23 cellular contexts compared by ENCODE assay signal in the genomic region with DNA sequence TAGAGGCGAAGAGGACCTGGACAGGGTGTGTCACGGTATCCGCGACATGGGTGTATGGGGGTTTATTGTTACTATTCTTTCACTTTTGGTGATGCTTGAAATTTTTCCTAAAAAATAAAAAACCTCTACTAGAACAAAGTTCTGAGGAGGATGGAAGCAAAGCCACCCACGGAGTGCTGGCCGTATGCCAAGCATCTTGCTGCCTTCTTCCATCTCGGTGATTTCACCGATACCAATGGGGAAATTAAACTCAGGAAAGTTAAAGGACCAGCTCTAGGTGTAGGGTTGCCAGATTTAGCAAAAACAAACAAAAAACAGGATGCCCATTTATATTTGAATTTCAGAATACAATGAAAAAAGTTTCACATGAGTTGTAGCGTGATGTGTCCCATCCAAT. TPM values are rescaled to one million over a fixed set of nuclear protein-coding genes. Genes with fewer than 3 reads are reported as not detected.
DNase-seq lines count a peak whose midpoint lies in the region; ATAC-seq lines count a peak whose summit lies in the region.
"Had no signal": no experiment of that assay in that cellular context is flagged by ENCODE, and none has a peak within 500 bp of the region (broad histone marks: within the 10 kb centered on the region; RNA-seq: fewer than 3 reads in every experiment).

No MANE protein-coding gene starts in this region.

- H3K4me1 ChIP-seq in SJCRH30: peaks cover 9% of the 10 kb centered on the region; the same call in 1 of the 2 replicates

- ATAC-seq in GM21447 (IDR thresholded peaks at IDR 0.05; ENCODE audit: unreplicated experiment) (no peak), HG03342 (IDR thresholded peaks at IDR 0.05; ENCODE audit: unreplicated experiment) (no peak)
- ATAC-seq: activated CD8-positive, alpha-beta T cell treated with anti-CD3 and anti-CD28 coated beads, Interleukin-2, amount 10 ng/mL, durations not matched to agents 7 days and 5 days; natural killer cell had no signal

- no peaks in the 10 kb centered on the region for H3K27me3 ChIP-seq in SJCRH30
- H3K27me3 ChIP-seq: spleen had no signal

- H3K9me3 ChIP-seq in SJCRH30 (replicated peaks): no peaks in the 10 kb centered on the region
- H3K9me3 ChIP-seq: spleen had no signal

- no peaks in the 10 kb centered on the region for H3K4me1 Mint-ChIP-seq in activated CD4-positive, alpha-beta T cell treated with anti-CD3 and anti-CD28 coated beads, Interleukin-2, amount 10 ng/mL, durations not matched to agents 24 days and 14 days
- H3K4me1 Mint-ChIP-seq: activated B cell treated with CpG ODN at 0.5 μM for 24 hours; activated naive CD4-positive, alpha-beta T cell treated with anti-CD3 and anti-CD28 coated beads, Interleukin-2, amount 10 ng/mL, durations not matched to agents 7 days and 5 days; natural killer cell had no signal

- peaks cover 9% of the 10 kb centered on the region for H3K27me3 Mint-ChIP-seq in activated CD4-positive, alpha-beta T cell treated with anti-CD3 and anti-CD28 coated beads, Interleukin-2, amount 10 ng/mL, durations not matched to agents 24 days and 14 days
- H3K27me3 Mint-ChIP-seq: activated T-cell treated with anti-CD3 and anti-CD28 coated beads, Interleukin-2, amount 50 U/mL, for 24 hours had no signal

- H3K4me3 Mint-ChIP-seq in activated CD4-positive, alpha-beta T cell treated with anti-CD3 and anti-CD28 coated beads, Interleukin-2, amount 10 ng/mL, durations not matched to agents 24 days and 14 days: no peak overlapping the region
- H3K4me3 Mint-ChIP-seq: activated B cell treated with CpG ODN at 0.5 μM for 24 hours; activated CD8-positive, alpha-beta T cell treated with anti-CD3 and anti-CD28 coated beads, Interleukin-2, amount 10 ng/mL, durations not matched to agents 7 days and 5 days; activated naive CD4-positive, alpha-beta T cell treated with anti-CD3 and anti-CD28 coated beads, Interleukin-2, amount 10 ng/mL, durations not matched to agents 7 days and 5 days; activated T-cell treated with anti-CD3 and anti-CD28 coated beads, Interleukin-2, amount 50 U/mL, for 24 hours; natural killer cell had no signal

- no peaks in the 10 kb centered on the region for H3K9me3 Mint-ChIP-seq in activated CD4-positive, alpha-beta T cell treated with anti-CD3 and anti-CD28 coated beads, Interleukin-2, amount 10 ng/mL, durations not matched to agents 24 days and 14 days
- H3K9me3 Mint-ChIP-seq: activated B cell treated with CpG ODN at 0.5 μM for 24 hours; activated naive CD4-positive, alpha-beta T cell treated with anti-CD3 and anti-CD28 coated beads, Interleukin-2, amount 10 ng/mL, durations not matched to agents 7 days and 5 days; activated T-cell treated with anti-CD3 and anti-CD28 coated beads, Interleukin-2, amount 50 U/mL, for 24 hours; natural killer cell had no signal

- intact Hi-C loops in activated CD4-positive, alpha-beta T cell treated with anti-CD3 and anti-CD28 coated beads, Interleukin-2, amount 10 ng/mL, durations not matched to agents 24 days and 14 days (cut with micrococcal nuclease): no loop called here

- no peak overlapping the region for H3K4me3 ChIP-seq in SJCRH30
- H3K4me3 ChIP-seq: spleen had no signal

- H3K27ac Mint-ChIP-seq in activated CD4-positive, alpha-beta T cell treated with anti-CD3 and anti-CD28 coated beads, Interleukin-2, amount 10 ng/mL, durations not matched to agents 24 days and 14 days: no peak overlapping the region
- H3K27ac Mint-ChIP-seq: activated B cell treated with CpG ODN at 0.5 μM for 24 hours; activated CD8-positive, alpha-beta T cell treated with anti-CD3 and anti-CD28 coated beads, Interleukin-2, amount 10 ng/mL, durations not matched to agents 7 days and 5 days; activated naive CD4-positive, alpha-beta T cell treated with anti-CD3 and anti-CD28 coated beads, Interleukin-2, amount 10 ng/mL, durations not matched to agents 7 days and 5 days; activated T-cell treated with anti-CD3 and anti-CD28 coated beads, Interleukin-2, amount 50 U/mL, for 24 hours; natural killer cell had no signal

- no peaks in the 10 kb centered on the region for H3K36me3 ChIP-seq in SJCRH30
- H3K36me3 ChIP-seq: spleen had no signal

- no peaks in the 10 kb centered on the region for H3K36me3 Mint-ChIP-seq in activated CD4-positive, alpha-beta T cell treated with anti-CD3 and anti-CD28 coated beads, Interleukin-2, amount 10 ng/mL, durations not matched to agents 24 days and 14 days (ENCODE audit: low read depth)
- H3K36me3 Mint-ChIP-seq: activated naive CD4-positive, alpha-beta T cell treated with anti-CD3 and anti-CD28 coated beads, Interleukin-2, amount 10 ng/mL, durations not matched to agents 7 days and 5 days; natural killer cell had no signal

- peak; percentile 46 for DNase-seq in EH (ENCODE audit: low read depth)
- peak; percentile 29 to 50 for DNase-seq in SJCRH30
- DNase-seq in fibroblast of peridontal ligament (ENCODE audit: extremely low read depth): peak; percentile 57
- DNase-seq in smooth muscle cell of the brain vasculature (ENCODE audit: low read depth, low spot score): peak; percentile 44
- DNase-seq in NCI-H226: no peak
- DNase-seq in activated CD4-positive, alpha-beta T cell treated with anti-CD3 and anti-CD28 coated beads, Interleukin-2, amount 10 ng/mL, durations not matched to agents 24 days and 14 days: no peak
- DNase-seq: activated B cell treated with CpG ODN at 0.5 μM for 24 hours; activated CD8-positive, alpha-beta T cell treated with anti-CD3 and anti-CD28 coated beads, Interleukin-2, amount 10 ng/mL, durations not matched to agents 7 days and 5 days; activated naive CD4-positive, alpha-beta T cell treated with anti-CD3 and anti-CD28 coated beads, Interleukin-2, amount 10 ng/mL, durations not matched to agents 7 days and 5 days; activated T-cell treated with anti-CD3 and anti-CD28 coated beads, Interleukin-2, amount 50 U/mL, for 24 hours; DMS79 treated with DMSO at 0.1 percent for 48 hours; foreskin melanocyte; kidney glomerular epithelial cell; natural killer cell; NCI-H1092; NCI-H2107; NCI-H526 treated with DMSO at 0.1 percent for 48 hours; SHP77 treated with DMSO at 0.1 percent for 48 hours; spleen; stimulated activated CD4-positive, alpha-beta T cell treated with anti-CD3 and anti-CD28 coated beads, Interleukin-4, amount 100 ng/mL, for 4 hours; T-helper 2 cell had no signal

- H3K27ac ChIP-seq in SJCRH30: no peak overlapping the region
- H3K27ac ChIP-seq: spleen had no signal

RNA-seq across cellular contexts. Expression of a gene that starts 33.9 kb away (rescaled TPM):
- total RNA-seq in SJCRH30 (2014; rRNA removed; shearing (Covaris generic)): 6.7 and 7.6 TPM in 2 replicates
- total RNA-seq in activated CD4-positive, alpha-beta T cell treated with anti-CD3 and anti-CD28 coated beads, Interleukin-2, amount 10 ng/mL, durations not matched to agents 24 days and 14 days: 0.19 and 0.40 TPM in 2 replicates

Comparison
In these comparisons a context has a peak if more than half of its experiments do, and no peak if none do; other contexts are left out.
1. DNase-seq: peak in EH (single experiment), SJCRH30 (2 of 2), fibroblast of peridontal ligament (single experiment) and smooth muscle cell of the brain vasculature (single experiment); none in NCI-H226 (single experiment) and activated CD4-positive, alpha-beta T cell treated with anti-CD3 and anti-CD28 coated beads, Interleukin-2, amount 10 ng/mL, durations not matched to agents 24 days and 14 days (single experiment).